14 cellular contexts compared by ENCODE assay signal in the genomic region with DNA sequence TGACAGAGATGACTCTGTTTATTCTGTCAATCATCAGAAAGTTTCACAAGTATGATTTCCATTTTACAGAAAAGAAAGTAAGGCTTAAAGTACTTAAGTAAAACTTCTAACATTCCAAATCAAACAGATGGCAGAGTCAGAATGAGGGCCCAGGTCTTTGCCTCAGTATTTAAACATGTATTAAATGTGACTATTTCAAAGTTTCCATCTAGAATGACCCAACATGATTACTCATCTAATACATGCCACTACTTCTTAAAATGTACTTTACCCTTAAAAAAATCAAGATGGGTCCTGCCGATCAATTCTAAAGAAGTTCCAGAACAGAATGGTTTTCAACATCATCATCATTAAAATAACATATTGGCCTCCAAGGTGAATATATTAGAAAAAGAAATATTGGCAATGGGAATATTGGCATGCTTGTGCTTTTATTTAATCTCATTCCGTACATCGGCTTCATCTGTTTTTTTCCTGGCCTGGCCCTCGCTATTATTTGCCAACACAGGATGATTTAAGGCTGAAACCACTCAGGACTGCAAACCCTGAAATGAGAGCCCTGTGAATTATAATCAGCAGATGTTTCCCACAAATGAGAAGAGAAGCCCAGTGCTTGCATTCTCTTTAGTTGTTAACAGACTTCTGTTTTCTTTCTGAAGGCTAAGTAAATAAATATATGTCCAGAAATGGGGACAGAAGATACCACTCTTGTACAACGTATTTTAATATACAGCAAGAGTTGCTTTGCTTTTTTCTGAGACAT.
DNase-seq lines count a peak whose midpoint lies in the region; ATAC-seq and TF ChIP-seq lines count a peak whose summit lies in the region.
"Had no signal": no experiment of that assay in that cellular context is flagged by ENCODE, and none has a peak within 500 bp of the region (broad histone marks: within the 10 kb centered on the region; RNA-seq: fewer than 3 reads in every experiment).

No MANE protein-coding gene starts in this region.

- no peak for ATAC-seq in HG03460 (IDR thresholded peaks at IDR 0.05; ENCODE audit: unreplicated experiment)

- H4K20me1 ChIP-seq in fibroblast of lung (ENCODE audit: control insufficient read depth, extremely low read depth, insufficient read depth, low read length): no peaks in the 10 kb centered on the region

- H3K27ac ChIP-seq in fibroblast of lung (ENCODE audit: insufficient read depth, low read length) (no peak overlapping the region), rectal smooth muscle tissue (ENCODE audit: low read depth, low read length) (peak overlapping the region; percentile 61)

- no peak overlapping the region for H3K4me2 ChIP-seq in fibroblast of lung (ENCODE audit: extremely low read depth, insufficient read depth, low read length)

- peaks cover 20% of the 10 kb centered on the region for H3K4me1 Mint-ChIP-seq in nephron progenitor cell

- no peaks in the 10 kb centered on the region for H3K9me3 ChIP-seq in fibroblast of lung (ENCODE audit: control insufficient read depth, insufficient read depth, low read depth, low read length)
- H3K9me3 ChIP-seq: Peyer's patch had no signal

- H3K27me3 ChIP-seq in fibroblast of lung (ENCODE audit: control insufficient read depth, insufficient read depth, low read length) (no peaks in the 10 kb centered on the region), rectal smooth muscle tissue (ENCODE audit: control insufficient read depth, insufficient read depth, low read length) (no peaks in the 10 kb centered on the region)
- H3K27me3 ChIP-seq: Peyer's patch had no signal

- H3K9ac ChIP-seq in fibroblast of lung (ENCODE audit: insufficient read depth, low read length) (no peak overlapping the region), rectal smooth muscle tissue (ENCODE audit: low read length) (no peak overlapping the region)

- DNase-seq in AG10803 (ENCODE audit: low read depth) (peak; percentile 78), NCI-H345 treated with DMSO at 0.1 percent for 48 hours (lab: John Stamatoyannopoulos, UW; ENCODE audit: unreplicated experiment) (peak; percentile 8), fibroblast of lung (ENCODE audit: low read depth in 2 of 2) (peak; percentile 69 to 81), OCI-M1 (lab: John Stamatoyannopoulos, UW) (no peak), hepatic stellate cell (ENCODE audit: low spot score) (no peak), nephron progenitor cell (no peak)
- DNase-seq: activated CD8-positive, alpha-beta memory T cell treated with anti-CD3 and anti-CD28 coated beads, Interleukin-2, amount 50 U/mL, for 4 hours; effector CD8-positive, alpha-beta T cell; NCI-H2107; Peyer's patch; T1000 had no signal

- peaks cover 7% of the 10 kb centered on the region for H3K27me3 Mint-ChIP-seq in nephron progenitor cell (ENCODE audit: low read depth, poor library complexity)

- H3K9me3 Mint-ChIP-seq in nephron progenitor cell: no peaks in the 10 kb centered on the region
- H3K9me3 Mint-ChIP-seq: mesothelial cell of epicardium had no signal

- no peak overlapping the region for H2AFZ ChIP-seq in fibroblast of lung (ENCODE audit: low read length)

- H3K36me3 Mint-ChIP-seq in nephron progenitor cell (ENCODE audit: low read depth): no peaks in the 10 kb centered on the region
- H3K36me3 Mint-ChIP-seq: mesothelial cell of epicardium had no signal

- H3K27ac Mint-ChIP-seq in nephron progenitor cell: no peak overlapping the region
- H3K27ac Mint-ChIP-seq: mesothelial cell of epicardium had no signal

- no peaks in the 10 kb centered on the region for H3K79me2 ChIP-seq in fibroblast of lung (ENCODE audit: control insufficient read depth, insufficient read depth, low read length)

- H3K4me3 ChIP-seq in AG10803 (ENCODE audit: low read length) (no peak overlapping the region), fibroblast of lung (replicated peaks in 1 of 4; ENCODE audit: control extremely low read depth in 1 of 4, insufficient read depth in 1 of 4, low read depth in 3 of 4, low read length in 4 of 4) (peak overlapping the region in 1 of 4 experiments; percentile 1), rectal smooth muscle tissue (ENCODE audit: low read length) (peak overlapping the region; percentile 28)
- H3K4me3 ChIP-seq: Peyer's patch had no signal

- TF ChIP-seq CTCF in AG10803 (conservative IDR thresholded peaks at IDR 0.05; ENCODE audit: low read length) (no peak), fibroblast of lung (conservative IDR thresholded peaks at IDR 0.05 in 1 of 2, IDR thresholded peaks at IDR 0.05 in 1 of 2; ENCODE audit: low read depth in 1 of 2, low read length in 2 of 2) (no peak), nephron progenitor cell (IDR thresholded peaks at IDR 0.05) (no peak)

- no peaks in the 10 kb centered on the region for H3K36me3 ChIP-seq in fibroblast of lung (ENCODE audit: control insufficient read depth, insufficient read depth, low read length)
- H3K36me3 ChIP-seq in rectal smooth muscle tissue (ENCODE audit: control insufficient read depth, insufficient read depth, low read length): no peaks in the 10 kb centered on the region
- H3K36me3 ChIP-seq: Peyer's patch had no signal

- H3K4me1 ChIP-seq in fibroblast of lung (ENCODE audit: control insufficient read depth, extremely low read depth, insufficient read depth, low read length) (peaks cover 5% of the 10 kb centered on the region), rectal smooth muscle tissue (ENCODE audit: control insufficient read depth, insufficient read depth, low read length) (peaks cover 30% of the 10 kb centered on the region)

- no peak overlapping the region for H3K4me3 Mint-ChIP-seq in nephron progenitor cell
- H3K4me3 Mint-ChIP-seq: mesothelial cell of epicardium had no signal

Comparison
In these comparisons a context has a peak if more than half of its experiments do, and no peak if none do; other contexts are left out.
1. DNase-seq: peak in AG10803 (single experiment), NCI-H345 treated with DMSO at 0.1 percent for 48 hours (single experiment) and fibroblast of lung (2 of 2); none in OCI-M1 (single experiment), hepatic stellate cell (single experiment) and nephron progenitor cell (single experiment).